In genomic region chr2:48315847-48316194, GRCh38 we compare ENCODE assay signal across 8 cellular contexts.
DNase-seq lines count a peak whose midpoint lies in the region; ATAC-seq and TF ChIP-seq lines count a peak whose summit lies in the region.

No MANE protein-coding gene starts in this region.

- H4K20me1 ChIP-seq in MM.1S (ENCODE audit: insufficient read depth, low read length): no peaks in the 10 kb centered on the region; the same call in 1 of the 2 replicates

- H3K27me3 ChIP-seq in MM.1S (replicated peaks; ENCODE audit: insufficient read depth, low read length) (no peaks in the 10 kb centered on the region), neutrophil (no peaks in the 10 kb centered on the region)

- H3K4me1 ChIP-seq in MM.1S (ENCODE audit: low read length): peaks cover 12% of the 10 kb centered on the region
- H3K4me1 ChIP-seq in neutrophil (ENCODE audit: control insufficient read depth in 1 of 2, insufficient read depth in 1 of 2, low read depth in 1 of 2, low read length in 1 of 2): peaks cover 63 to 68% of the 10 kb centered on the region in 2 experiments

- no peaks in the 10 kb centered on the region for H3K9me2 ChIP-seq in MM.1S (replicated peaks; ENCODE audit: insufficient read depth, low read length)

- peak; percentile 20 for ATAC-seq in GM19467 (IDR thresholded peaks at IDR 0.05; ENCODE audit: unreplicated experiment)
- ATAC-seq in GM21529 (IDR thresholded peaks at IDR 0.05; ENCODE audit: unreplicated experiment): no peak

- H3K9ac ChIP-seq in MM.1S (ENCODE audit: low read length): peak overlapping the region; percentile 96

- TF ChIP-seq CTCF in MM.1S (IDR thresholded peaks at IDR 0.05; ENCODE audit: low read length) (no peak), neutrophil (IDR thresholded peaks at IDR 0.05) (no peak)

- H3F3A ChIP-seq in MM.1S (ENCODE audit: insufficient read depth, low read length): peaks cover 23% of the 10 kb centered on the region

- peak overlapping the region; percentile 37 for H2AFZ ChIP-seq in MM.1S (ENCODE audit: low read length)

- peak; percentile 27 for DNase-seq in COR-L47 (lab: John Stamatoyannopoulos, UW)
- peak; percentile 49 for DNase-seq in MM.1S
- peak; percentile 19 to 20 for DNase-seq in activated CD4-positive, alpha-beta T cell treated with anti-CD3 and anti-CD28 coated beads, Interleukin-2, amount 50 U/mL, for 4 hours
- no peak for DNase-seq in epithelial cell of prostate (ENCODE audit: low read depth, low spot score)
- no peak for DNase-seq in NCI-H446 (lab: John Stamatoyannopoulos, UW)

- H3K36me3 ChIP-seq in MM.1S (replicated peaks; ENCODE audit: insufficient read depth, low read length): no peaks in the 10 kb centered on the region
- no peaks in the 10 kb centered on the region for H3K36me3 ChIP-seq in neutrophil

- H3K9me3 ChIP-seq in MM.1S (replicated peaks; ENCODE audit: insufficient read depth, low read length) (no peaks in the 10 kb centered on the region), neutrophil (no peaks in the 10 kb centered on the region)

- peaks cover 61% of the 10 kb centered on the region for H3K79me2 ChIP-seq in MM.1S (ENCODE audit: low read length)

- peak overlapping the region; percentile 93 for H3K4me2 ChIP-seq in MM.1S (ENCODE audit: low read depth, low read length)

- H3K4me3 ChIP-seq in MM.1S (ENCODE audit: low read length) (peak overlapping the region; percentile 75), neutrophil (ENCODE audit: low read depth in 1 of 2, low read length in 1 of 2) (peak overlapping the region; percentile 92 to 95)

- H3K27ac ChIP-seq in MM.1S (ENCODE audit: low read length) (peak overlapping the region; percentile 83), epithelial cell of prostate (peak overlapping the region; percentile 96), neutrophil (peak overlapping the region; percentile 95)

Comparison
In these comparisons a context has a peak if more than half of its experiments do, and no peak if none do; other contexts are left out.
1. DNase-seq: peak in COR-L47 (single experiment), MM.1S (single experiment) and activated CD4-positive, alpha-beta T cell treated with anti-CD3 and anti-CD28 coated beads, Interleukin-2, amount 50 U/mL, for 4 hours (2 of 2); none in epithelial cell of prostate (single experiment) and NCI-H446 (0 of 2).
2. Peak in every context shown above with its lines, with median percentiles within 50 percentile points of each other: H3K27ac ChIP-seq.